Comparison of ENCODE assay signal across 12 cellular contexts in the genomic region with DNA sequence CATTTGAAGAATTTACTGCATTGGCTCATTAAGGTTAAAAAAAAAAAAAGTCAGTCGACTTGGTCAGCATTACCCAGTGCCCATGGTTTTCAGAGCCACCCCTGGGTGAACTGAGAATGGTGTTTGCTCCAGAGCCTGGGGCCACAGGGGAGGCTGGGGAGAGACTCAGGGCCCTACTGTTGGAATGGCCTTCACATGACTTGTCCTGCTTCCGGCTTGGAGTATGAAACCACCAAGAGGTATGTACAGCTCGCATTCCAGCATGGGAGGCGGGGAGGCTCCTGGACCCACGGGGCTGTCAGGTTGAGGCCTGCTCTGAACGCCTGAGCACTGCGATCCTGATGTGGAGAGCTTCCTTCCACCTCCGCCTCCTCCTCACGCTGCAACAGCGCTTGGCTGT. TPM values are rescaled to one million over a fixed set of nuclear protein-coding genes. Genes with fewer than 3 reads are reported as not detected.
DNase-seq lines count a peak whose midpoint lies in the region; ATAC-seq, FAIRE-seq and TF ChIP-seq lines count a peak whose summit lies in the region.
"Had no signal": no experiment of that assay in that cellular context is flagged by ENCODE, and none has a peak within 500 bp of the region (broad histone marks: within the 10 kb centered on the region; RNA-seq: fewer than 3 reads in every experiment).

No MANE protein-coding gene starts in this region.

- CTCF ChIA-PET in HepG2 (lab: Yijun Ruan, JAX; ENCODE audit: low intra/inter-chr PET ratio, low total read pairs), result no interaction called here

- H3K27ac ChIP-seq in HepG2 (ENCODE audit: extremely low read length, insufficient read depth, low read length) (peak overlapping the region; percentile 54), right lobe of liver (no peak overlapping the region)
- H3K27ac ChIP-seq: VCaP had no signal

- H3K4me3 ChIP-seq in HepG2 (replicated peaks in 1 of 3; ENCODE audit: insufficient read depth in 1 of 3, low read depth in 2 of 3, low read length in 3 of 3) (no peak overlapping the region), right lobe of liver (no peak overlapping the region), astrocyte of the spinal cord (ENCODE audit: low read depth, low read length) (no peak overlapping the region), kidney epithelial cell (ENCODE audit: low read depth, low read length) (no peak overlapping the region)

- H3K4me1 ChIP-seq in HepG2 (ENCODE audit: insufficient read depth, low read length) (peaks cover 46% of the 10 kb centered on the region), right lobe of liver (no peaks in the 10 kb centered on the region)

- no peak for TF ChIP-seq POLR2A in HepG2 (IDR thresholded peaks at IDR 0.05; ENCODE audit: insufficient read depth in 1 of 2, low read depth in 2 of 2, low read length in 2 of 2)
- no peak for TF ChIP-seq POLR2A in right lobe of liver (IDR thresholded peaks at IDR 0.05)

- POLR2A ChIA-PET in HepG2 (lab: Yijun Ruan, JAX), result interaction anchor here (0.6 to 1.2 kb wide), 3 partner anchors 72 to 245 kb away, joined by 3 to 5 read pairs (median 3); no protein-coding TSS in a partner anchor

- no peak overlapping the region for H3K9ac ChIP-seq in HepG2 (ENCODE audit: insufficient read depth, low read depth, low read length)

- peak in 1 of 2 experiments; percentile 52; a peak in 2 of 4 replicates for TF ChIP-seq EP300 in HepG2 (IDR thresholded peaks at IDR 0.05; ENCODE audit: low read depth in 2 of 2, low read length in 2 of 2)
- TF ChIP-seq EP300 in HepG2 (CRISPR knock-in tag; IDR thresholded peaks at IDR 0.05; ENCODE audit: borderline replicate concordance), result peak; percentile 67; the same call in 1 of the 2 replicates

- intact Hi-C loops in HepG2 (cut with micrococcal nuclease; ENCODE audit: unreplicated experiment), result no loop called here
- intact Hi-C loops in right lobe of liver (cut with DNase I), result no loop called here

- H3K9me3 ChIP-seq in HepG2 (ENCODE audit: low read length) (no peaks in the 10 kb centered on the region), right lobe of liver (no peaks in the 10 kb centered on the region)

- H3K79me2 ChIP-seq in HepG2 (ENCODE audit: insufficient read depth, low read length), result peaks cover 58% of the 10 kb centered on the region

- in situ Hi-C loops in HepG2 (cut with HindIII; ENCODE audit: extremely low pct_ligation_motif_present, low pct_unique_long_range_greater_than_20kb) (no loop called here), astrocyte of the spinal cord (cut with HindIII; ENCODE audit: low sequenced_read_pairs) (no loop called here)

- BruUV-seq in HepG2 (replicated peaks; lab: Mats Ljungman, UMichigan), result no TSS peak

- peaks cover 14 to 58% of the 10 kb centered on the region in 2 experiments for H3K36me3 ChIP-seq in HepG2 (replicated peaks in 1 of 2; ENCODE audit: control insufficient read depth in 1 of 2, insufficient read depth in 2 of 2, low read length in 2 of 2)
- H3K36me3 ChIP-seq in right lobe of liver, result peaks cover 0 to 3% (median 0%) of the 10 kb centered on the region in 4 donors
- no peaks in the 10 kb centered on the region for H3K36me3 ChIP-seq in kidney epithelial cell (ENCODE audit: control insufficient read depth, insufficient read depth, low read length)

- DNase-seq in HepG2 (ENCODE audit: low spot score) (peak; percentile 92), right lobe of liver (no peak), astrocyte of the spinal cord (ENCODE audit: low read depth, low spot score) (peak; percentile 37), kidney epithelial cell (ENCODE audit: low read depth) (peak; percentile 77), urothelium cell line (ENCODE audit: low spot score) (peak; percentile 88)
- DNase-seq: activated CD8-positive, alpha-beta memory T cell treated with anti-CD3 and anti-CD28 coated beads, Interleukin-2, amount 50 U/mL, for 48 hours; NCI-H1048; NCI-H524 had no signal

- ATAC-seq in HepG2 (peak; percentile 98), right lobe of liver (no peak), HG03469 (IDR thresholded peaks at IDR 0.05; ENCODE audit: unreplicated experiment) (no peak), HG03097 (IDR thresholded peaks at IDR 0.05; ENCODE audit: low FRiP score, unreplicated experiment) (no peak), GM19395 (IDR thresholded peaks at IDR 0.05; ENCODE audit: unreplicated experiment) (no peak)

- TF ChIP-seq RAD21 in HepG2 (CRISPR knock-in tag; IDR thresholded peaks at IDR 0.05), result no peak

- 61% methylated on average over 10 of the region's 10 CpGs for WGBS in HepG2 (ENCODE audit: low lambda C conversion rate)
- WGBS in right lobe of liver (ENCODE audit: insufficient coverage, low coverage, low lambda C conversion rate, missing lambda C conversion rate), result 83% methylated on average over 1 of the region's 10 CpGs

- TF ChIP-seq CTCF in HepG2 (CRISPR knock-in tag; IDR thresholded peaks at IDR 0.05) (0 out of 2 replicates have a peak, but pooled peaks have one; percentile 9), right lobe of liver (IDR thresholded peaks at IDR 0.05) (no peak), astrocyte of the spinal cord (IDR thresholded peaks at IDR 0.05; ENCODE audit: low read depth, low read length) (no peak), kidney epithelial cell (IDR thresholded peaks at IDR 0.05; ENCODE audit: insufficient read depth, low read length, poor library complexity, severe bottlenecking) (no peak)

- H3K4me2 ChIP-seq in HepG2 (ENCODE audit: low read depth, low read length), result peak overlapping the region; percentile 10; the same call in 1 of the 2 replicates

- H3K27me3 ChIP-seq in HepG2 (ENCODE audit: control insufficient read depth in 1 of 2, insufficient read depth in 2 of 2, low read length in 2 of 2), result no peaks in the 10 kb centered on the region
- no peaks in the 10 kb centered on the region for H3K27me3 ChIP-seq in right lobe of liver
- H3K27me3 ChIP-seq in kidney epithelial cell (ENCODE audit: control insufficient read depth, insufficient read depth, low read length), result no peaks in the 10 kb centered on the region

- no peak overlapping the region for H2AFZ ChIP-seq in HepG2 (ENCODE audit: low read length)

- FAIRE-seq in HepG2 (lab: Jason Lieb, UNC) (peak; percentile 43), urothelium cell line (lab: Jason Lieb, UNC) (no peak)

- peaks cover 16% of the 10 kb centered on the region; the same call in 1 of the 2 replicates for H4K20me1 ChIP-seq in HepG2 (ENCODE audit: insufficient read depth, low read length)

TF ChIP-seq in HepG2, 621 proteins besides CTCF, POLR2A, EP300 and RAD21 (continues in another document):
- no peak for TF ChIP-seq RAD51 (IDR thresholded peaks at IDR 0.05; ENCODE audit: borderline replicate concordance)

RNA-seq across cellular contexts. Expression of gene MSI2, which starts 36.8 kb away (rescaled TPM):
- total RNA-seq in HepG2 (2016; rRNA removed; fragmentation: Illumina TruSeq; extraction: Trizol) (68.1 and 78.4 TPM in 2 replicates), right lobe of liver (10 to 100 TPM; 12.0 to 22.6 (median 19.4) TPM), kidney epithelial cell (30.5 and 33.8 TPM in 2 replicates)
- total RNA-seq in HepG2 (2016; cell fraction: cytosol; rRNA removed; fragmentation: Illumina TruSeq; extraction: Trizol; ENCODE audit: low read depth), result 20.7 and 27.5 TPM in 2 replicates
- total RNA-seq in HepG2 (2016; cell fraction: insoluble cytoplasmic fraction; rRNA removed; fragmentation: Illumina TruSeq; extraction: Trizol), result 63.6 and 75.1 TPM in 2 replicates
- 46.0 and 48.0 TPM in 2 replicates for total RNA-seq in HepG2 (2016; cell fraction: membrane; rRNA removed; fragmentation: Illumina TruSeq; extraction: Trizol)
- total RNA-seq in HepG2 (2016; cell fraction: nucleus; rRNA removed; fragmentation: Illumina TruSeq; extraction: Trizol), result 99.8 and 106 TPM in 2 replicates
- 71.5 and 77.5 TPM in 2 replicates for polyA plus RNA-seq in HepG2 (2011; rRNA removed)
- 46.4 and 63.8 TPM in 2 replicates for polyA plus RNA-seq in HepG2 (2011; cell fraction: cytosol; rRNA removed)
- polyA plus RNA-seq in HepG2 (2011; cell fraction: nucleus; rRNA removed), result 160 and 214 TPM in 2 replicates
- 58.9 and 61.5 TPM in 2 replicates for polyA plus RNA-seq in HepG2 (2012)
- polyA plus RNA-seq in HepG2 (2016; cell fraction: cytosol; fragmentation: Illumina TruSeq; extraction: Trizol; ENCODE audit: low read depth), result 44.4 and 51.3 TPM in 2 replicates
- polyA plus RNA-seq in HepG2 (2016; cell fraction: insoluble cytoplasmic fraction; fragmentation: Illumina TruSeq; extraction: Trizol; ENCODE audit: low read depth), result 65.9 and 71.3 TPM in 2 replicates
- 51.0 and 55.4 TPM in 2 replicates for polyA plus RNA-seq in HepG2 (2016; cell fraction: membrane; fragmentation: Illumina TruSeq; extraction: Trizol; ENCODE audit: low read depth)
- 80.0 and 84.1 TPM in 2 replicates for polyA plus RNA-seq in HepG2 (2016; cell fraction: nucleus; fragmentation: Illumina TruSeq; extraction: Trizol; ENCODE audit: insufficient read depth, low read depth)
- 123 and 154 TPM in 2 replicates for polyA minus RNA-seq in HepG2 (2011; rRNA and poly(A)+ RNA removed; ENCODE audit: low replicate concordance)
- 38.9 and 41.5 TPM in 2 replicates for polyA minus RNA-seq in HepG2 (2011; cell fraction: cytosol; rRNA and poly(A)+ RNA removed)
- polyA minus RNA-seq in HepG2 (2011; cell fraction: nucleus; rRNA and poly(A)+ RNA removed), result 157 and 171 TPM in 2 replicates

Comparison
In these comparisons a context has a peak if more than half of its experiments do, and no peak if none do; other contexts are left out.
1. DNase-seq: peak in HepG2 (single experiment), astrocyte of the spinal cord (single experiment), kidney epithelial cell (single experiment) and urothelium cell line (single experiment); none in right lobe of liver (0 of 3).